34 cellular contexts compared by ENCODE assay signal in the genomic region with DNA sequence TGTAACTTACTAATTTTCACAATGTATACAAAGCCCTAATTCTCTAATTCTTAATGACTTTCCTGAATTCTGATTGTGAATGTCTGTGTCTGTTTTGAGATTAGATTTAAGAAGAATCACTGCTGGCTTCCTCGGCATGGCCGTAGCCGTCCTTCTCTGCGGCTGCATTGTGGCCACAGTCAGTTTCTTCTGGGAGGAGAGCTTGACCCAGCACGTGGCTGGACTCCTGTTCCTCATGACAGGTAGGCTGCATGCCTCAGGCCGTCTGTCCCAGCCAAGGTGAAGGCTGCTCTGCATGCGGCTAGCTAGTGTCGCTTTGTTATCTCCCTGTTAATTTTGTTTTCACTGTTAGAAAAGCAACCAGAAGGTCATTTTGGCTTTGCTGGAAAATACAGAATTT. TPM values are rescaled to one million over a fixed set of nuclear protein-coding genes. Genes with fewer than 3 reads are reported as not detected.
"Had no signal": no experiment of that assay in that cellular context is flagged by ENCODE, and none has a peak within 500 bp of the region (broad histone marks: within the 10 kb centered on the region; RNA-seq: fewer than 3 reads in every experiment).

No MANE protein-coding gene starts in this region.

- H3K9me3 ChIP-seq: body of pancreas had no signal

- DNase-seq: activated effector memory CD4-positive, alpha-beta T cell treated with anti-CD3 and anti-CD28 coated beads, Interleukin-2, amount 50 U/mL, for 16 hours; activated effector memory CD4-positive, alpha-beta T cell treated with Interleukin-2 at 50 U/mL for 16 hours; activated gamma-delta T cell; activated gamma-delta T cell treated with Interleukin-2 at 50 U/mL for 16 hours; activated naive CD4-positive, alpha-beta T cell; activated naive CD4-positive, alpha-beta T cell treated with anti-CD3 and anti-CD28 coated beads for 36 hours; activated naive CD4-positive, alpha-beta T cell treated with anti-CD3 and anti-CD28 coated beads, Interleukin-2, amount 10 ng/mL, durations not matched to agents 7 days and 5 days; activated naive CD4-positive, alpha-beta T cell treated with anti-CD3 and anti-CD28 coated beads, Interleukin-2, amount 50 U/mL, for 16 hours; activated naive CD4-positive, alpha-beta T cell treated with Interleukin-2 at 50 U/mL for 16 hours; activated naive CD8-positive, alpha-beta T cell treated with anti-CD3 and anti-CD28 coated beads for 36 hours; activated naive CD8-positive, alpha-beta T cell treated with anti-CD3 and anti-CD28 coated beads, Interleukin-2, amount 10 ng/mL, durations not matched to agents 7 days and 5 days; activated naive CD8-positive, alpha-beta T cell treated with anti-CD3 and anti-CD28 coated beads, Interleukin-2, amount 50 U/mL, for 24 hours; activated T-cell treated with anti-CD3 and anti-CD28 coated beads, Interleukin-2, amount 50 U/mL, for 1 hour; activated T-cell treated with anti-CD3 and anti-CD28 coated beads, Interleukin-2, amount 50 U/mL, for 24 hours; activated T-cell treated with anti-CD3 and anti-CD28 coated beads, Interleukin-2, amount 50 U/mL, for 4 hours; activated T-cell treated with anti-CD3 and anti-CD28 coated beads, Interleukin-2, amount 50 U/mL, for 48 hours; activated T-cell treated with anti-CD3 and anti-CD28 coated beads, Interleukin-2, amount 50 U/mL, for 72 hours; adrenal gland; amniotic stem cell; amygdala; anterior cingulate cortex; aorta; body of pancreas; brain microvascular endothelial cell; central memory CD4-positive, alpha-beta T cell; cerebellar nuclear complex had no signal

- H3K36me3 ChIP-seq: adrenal gland, ascending aorta, brain microvascular endothelial cell, breast epithelium, cardiac muscle cell had no signal

- ATAC-seq: activated naive CD4-positive, alpha-beta T cell treated with anti-CD3 and anti-CD28 coated beads, Interleukin-2, amount 50 U/mL, for 72 hours; activated naive CD8-positive, alpha-beta T cell treated with anti-CD3 and anti-CD28 coated beads, Interleukin-2, amount 50 U/mL, for 24 hours; activated T-cell treated with anti-CD3 and anti-CD28 coated beads, Interleukin-2, amount 50 U/mL, for 4 hours; activated T-cell treated with anti-CD3 and anti-CD28 coated beads, Interleukin-2, amount 50 U/mL, for 72 hours; activated T-helper 17 cell treated with anti-CD3 and anti-CD28 coated beads, Interleukin-2, amount 50 U/mL, for 72 hours; body of pancreas had no signal

- H3K4me3 ChIP-seq: adrenal gland, ascending aorta, body of pancreas, breast epithelium, cardiac muscle cell had no signal

- FAIRE-seq: astrocyte, bronchial epithelial cell had no signal

- H3K27ac ChIP-seq: adrenal gland, ascending aorta, body of pancreas, brain microvascular endothelial cell, breast epithelium, cardiac muscle cell had no signal

- H3K27me3 ChIP-seq: adrenal gland, ascending aorta, body of pancreas, brain microvascular endothelial cell, breast epithelium, cardiac muscle cell had no signal

- H3K4me1 ChIP-seq: adrenal gland, ascending aorta, body of pancreas, breast epithelium had no signal

RNA-seq across cellular contexts. Expression of a gene that starts 41.2 kb away (rescaled TPM):
- total RNA-seq: activated T-cell treated with anti-CD3 and anti-CD28 coated beads, Interleukin-2, amount 50 U/mL, for 4 hours; activated T-helper 1 cell treated with anti-CD3 and anti-CD28 coated beads, Interleukin-12 subunit alpha, Interleukin-12 subunit beta, Interleukin-2, Interleukin-4 antibody, amounts not matched to agents 30 ng/mL and 10 ng/mL and 1 ng/mL, durations not matched to agents 14 hours and 24 hours and 36 hours had no signal
